ENCODE assay signal across 17 cellular contexts in genomic region chr2:43874776-43875451, GRCh38. TPM values are rescaled to one million over a fixed set of nuclear protein-coding genes. Genes with fewer than 3 reads are reported as not detected.
DNase-seq lines count a peak whose midpoint lies in the region; ATAC-seq, FAIRE-seq and TF ChIP-seq lines count a peak whose summit lies in the region.
"Had no signal": no experiment of that assay in that cellular context is flagged by ENCODE, and none has a peak within 500 bp of the region (broad histone marks: within the 10 kb centered on the region; RNA-seq: fewer than 3 reads in every experiment).

No MANE protein-coding gene starts in this region.

- BruUV-seq in HCT116 (replicated peaks; lab: Mats Ljungman, UMichigan), result no TSS peak
- no TSS peak for BruUV-seq in K562 (replicated peaks; lab: Mats Ljungman, UMichigan)

- TF ChIP-seq EP300 in K562 (IDR thresholded peaks at IDR 0.05; ENCODE audit: low read length), result no peak

- no peak overlapping the region for H3K4me3 Mint-ChIP-seq in activated CD4-positive, alpha-beta T cell treated with anti-CD3 and anti-CD28 coated beads, Interleukin-2, amount 10 ng/mL, durations not matched to agents 24 days and 14 days
- no peak overlapping the region for H3K4me3 Mint-ChIP-seq in osteocyte (ENCODE audit: unreplicated experiment)
- H3K4me3 Mint-ChIP-seq: IgD-negative memory B cell had no signal

- peak; percentile 53 for DNase-seq in activated CD4-positive, alpha-beta T cell treated with anti-CD3 and anti-CD28 coated beads, Interleukin-2, amount 10 ng/mL, durations not matched to agents 24 days and 14 days
- DNase-seq in activated CD4-positive, alpha-beta T cell treated with anti-CD3 and anti-CD28 coated beads for 48 hours, result no peak
- DNase-seq in HCT116 (ENCODE audit: low read depth, low spot score), result no peak
- DNase-seq in K562 (ENCODE audit: extremely low read depth in 1 of 4, low spot score in 3 of 4), result peak in 1 of 4 experiments; percentile 10
- peak; percentile 79 for DNase-seq in osteocyte (ENCODE audit: extremely low spot score, unreplicated experiment)
- DNase-seq in left lung, result no peak
- no peak for DNase-seq in aorta
- DNase-seq: AML-193, DMS53, GF-D8 had no signal

- 0 out of 4 replicates have a peak, but pooled peaks cover 0 to 6% of the 10 kb centered on the region in 2 experiments for H3K4me1 ChIP-seq in HCT116 (ENCODE audit: control insufficient read depth in 1 of 2, insufficient read depth in 2 of 2, low read length in 2 of 2)
- H3K4me1 ChIP-seq in K562 (replicated peaks in 1 of 2; ENCODE audit: control insufficient read depth in 2 of 2, insufficient read depth in 2 of 2, low read length in 2 of 2), result no peaks in the 10 kb centered on the region
- no peaks in the 10 kb centered on the region for H3K4me1 ChIP-seq in left lung
- H3K4me1 ChIP-seq in aorta (ENCODE audit: control insufficient read depth in 1 of 2, insufficient read depth in 2 of 2, low read length in 2 of 2), result no peaks in the 10 kb centered on the region
- H3K4me1 ChIP-seq: BLaER1 had no signal

- H3K27me3 ChIP-seq in HCT116 (ENCODE audit: insufficient read depth, low read length) (peaks cover 31% of the 10 kb centered on the region), K562 (ENCODE audit: control insufficient read depth in 2 of 2, insufficient read depth in 2 of 2, low read length in 2 of 2) (peaks cover 25 to 56% of the 10 kb centered on the region in 2 experiments; a peak in 4 of 5 replicates), left lung (peaks cover 0 to 4% of the 10 kb centered on the region in 2 donors), aorta (ENCODE audit: control insufficient read depth in 1 of 2, insufficient read depth in 2 of 2, low read length in 1 of 2) (no peaks in the 10 kb centered on the region)
- H3K27me3 ChIP-seq: BLaER1 had no signal

- no peak for FAIRE-seq in K562 (lab: Jason Lieb, UNC)
- FAIRE-seq: GM19239, H54 had no signal

- no peaks in the 10 kb centered on the region for H3K9me3 ChIP-seq in HCT116 (ENCODE audit: control insufficient read depth in 1 of 2, insufficient read depth in 1 of 2, low read depth in 1 of 2, low read length in 2 of 2)
- H3K9me3 ChIP-seq in K562 (replicated peaks; ENCODE audit: control insufficient read depth, insufficient read depth, low read depth, low read length), result no peaks in the 10 kb centered on the region
- H3K9me3 ChIP-seq in left lung, result no peaks in the 10 kb centered on the region
- no peaks in the 10 kb centered on the region for H3K9me3 ChIP-seq in aorta (ENCODE audit: control insufficient read depth, low read length)
- H3K9me3 ChIP-seq: BLaER1 had no signal

- in situ Hi-C loops in K562 (cut with MboI), result loop anchor here (5.0 kb wide), 1 partner anchor 273 kb away; no protein-coding TSS in a partner anchor

- H3K79me2 ChIP-seq in HCT116 (ENCODE audit: insufficient read depth, low read length) (no peaks in the 10 kb centered on the region), K562 (ENCODE audit: control insufficient read depth, insufficient read depth, low read length) (no peaks in the 10 kb centered on the region)

- H3K4me3 ChIP-seq in HCT116 (replicated peaks in 1 of 2; ENCODE audit: low read depth in 1 of 2, low read length in 2 of 2) (no peak overlapping the region), K562 (no peak overlapping the region), left lung (no peak overlapping the region), aorta (ENCODE audit: low read length in 2 of 2) (no peak overlapping the region)
- H3K4me3 ChIP-seq: BLaER1 had no signal

- H3K4me2 ChIP-seq in HCT116 (ENCODE audit: low read length) (no peak overlapping the region), K562 (ENCODE audit: insufficient read depth, low read length) (no peak overlapping the region)
- H3K4me2 ChIP-seq: BLaER1 had no signal

- no peaks in the 10 kb centered on the region for H3K9me1 ChIP-seq in K562 (ENCODE audit: control insufficient read depth, insufficient read depth, low read length)

- H3K4me1 Mint-ChIP-seq in activated CD4-positive, alpha-beta T cell treated with anti-CD3 and anti-CD28 coated beads, Interleukin-2, amount 10 ng/mL, durations not matched to agents 24 days and 14 days, result peaks cover 2% of the 10 kb centered on the region
- H3K4me1 Mint-ChIP-seq in osteocyte (ENCODE audit: unreplicated experiment), result no peaks in the 10 kb centered on the region

- H3K27ac ChIP-seq in HCT116 (ENCODE audit: low read depth, low read length) (no peak overlapping the region), K562 (ENCODE audit: extremely low read depth, low read depth, low read length) (no peak overlapping the region), left lung (no peak overlapping the region), aorta (ENCODE audit: low read depth in 1 of 2, low read length in 2 of 2) (no peak overlapping the region)
- H3K27ac ChIP-seq: 22Rv1, BLaER1 had no signal

- H2AFZ ChIP-seq in HCT116 (ENCODE audit: low read depth, low read length, poor library complexity, severe bottlenecking), result no peak overlapping the region
- no peak overlapping the region for H2AFZ ChIP-seq in K562 (ENCODE audit: low read depth, low read length)

- no peak overlapping the region for H3K27ac Mint-ChIP-seq in activated CD4-positive, alpha-beta T cell treated with anti-CD3 and anti-CD28 coated beads, Interleukin-2, amount 10 ng/mL, durations not matched to agents 24 days and 14 days
- H3K27ac Mint-ChIP-seq in osteocyte (ENCODE audit: unreplicated experiment), result no peak overlapping the region
- H3K27ac Mint-ChIP-seq: IgD-negative memory B cell had no signal

- no peak for TF ChIP-seq CTCF in HCT116 (IDR thresholded peaks at IDR 0.05 in 2 of 3, conservative IDR thresholded peaks at IDR 0.05 in 1 of 3; ENCODE audit: borderline replicate concordance in 1 of 3, insufficient read depth in 1 of 3, low read depth in 2 of 3, low read length in 2 of 3)
- TF ChIP-seq CTCF in K562 (IDR thresholded peaks at IDR 0.05 in 2 of 3, conservative IDR thresholded peaks at IDR 0.05 in 1 of 3; ENCODE audit: insufficient read depth in 2 of 3, low read depth in 1 of 3, low read length in 3 of 3), result no peak
- no peak for TF ChIP-seq CTCF in osteocyte (IDR thresholded peaks at IDR 0.05)
- no peak for TF ChIP-seq CTCF in left lung (IDR thresholded peaks at IDR 0.05)

- TF ChIP-seq POLR2A in HCT116 (IDR thresholded peaks at IDR 0.05; ENCODE audit: borderline replicate concordance, extremely low read depth, insufficient read depth, insufficient read length) (no peak), K562 (conservative IDR thresholded peaks at IDR 0.05) (no peak)

- intact Hi-C loops in activated CD4-positive, alpha-beta T cell treated with anti-CD3 and anti-CD28 coated beads, Interleukin-2, amount 10 ng/mL, durations not matched to agents 24 days and 14 days (cut with micrococcal nuclease), result loop anchor here (10.0 kb wide), 1 partner anchor 260 kb away; no protein-coding TSS in a partner anchor
- intact Hi-C loops in HCT116 (cut with micrococcal nuclease), result loop anchor here (5.0 to 10.0 kb wide), 5 partner anchors 260 to 1620 kb away; no protein-coding TSS in a partner anchor
- intact Hi-C loops in K562 (cut with micrococcal nuclease), result loop anchor here (5.0 to 10.0 kb wide), 4 partner anchors 73 to 1082 kb away; no protein-coding TSS in a partner anchor
- intact Hi-C loops in left lung (cut with DNase I), result no loop called here
- intact Hi-C loops in aorta (cut with DNase I), result loop anchor here in 1 of 2 donors (5.0 kb wide), 1 partner anchor 263 kb away; no protein-coding TSS in a partner anchor

- POLR2A ChIA-PET in HCT116 (lab: Charles Lee), result no interaction called here
- POLR2A ChIA-PET in K562 (lab: Yijun Ruan, JAX), result interaction anchor here (1.0 kb wide), 1 partner anchor 33 kb away, joined by 4 read pairs; no protein-coding TSS in a partner anchor

- H3K27me3 Mint-ChIP-seq in activated CD4-positive, alpha-beta T cell treated with anti-CD3 and anti-CD28 coated beads, Interleukin-2, amount 10 ng/mL, durations not matched to agents 24 days and 14 days, result peaks cover 3% of the 10 kb centered on the region
- H3K27me3 Mint-ChIP-seq in osteocyte (ENCODE audit: unreplicated experiment), result peaks cover 50% of the 10 kb centered on the region

- no peaks in the 10 kb centered on the region for H3K36me3 ChIP-seq in HCT116 (ENCODE audit: control insufficient read depth in 1 of 2, insufficient read depth in 2 of 2, low read length in 2 of 2)
- no peaks in the 10 kb centered on the region for H3K36me3 ChIP-seq in K562 (ENCODE audit: control insufficient read depth, insufficient read depth, low read length)
- H3K36me3 ChIP-seq in left lung, result no peaks in the 10 kb centered on the region
- no peaks in the 10 kb centered on the region for H3K36me3 ChIP-seq in aorta (ENCODE audit: control insufficient read depth in 1 of 2, insufficient read depth in 2 of 2, low read length in 1 of 2)
- H3K36me3 ChIP-seq: BLaER1 had no signal

- TF ChIP-seq RAD21 in HCT116 (IDR thresholded peaks at IDR 0.05; ENCODE audit: low read depth), result no peak
- TF ChIP-seq RAD21 in K562 (CRISPR knock-in tag; conservative IDR thresholded peaks at IDR 0.05 in 1 of 2, IDR thresholded peaks at IDR 0.05 in 1 of 2), result no peak

- H4K20me1 ChIP-seq in HCT116 (ENCODE audit: insufficient read depth) (no peaks in the 10 kb centered on the region), K562 (replicated peaks; ENCODE audit: control insufficient read depth, insufficient read depth, low read length) (peaks cover 4% of the 10 kb centered on the region; the same call in 1 of the 2 replicates)
- H4K20me1 ChIP-seq: BLaER1 had no signal

- RAD21 ChIA-PET in HCT116 (lab: Charles Lee; ENCODE audit: low non-redundant PET in 1 of 2, low total read pairs in 2 of 2, uncharacterized antibody in 2 of 2, unreplicated experiment in 2 of 2), result no interaction called here

- no peaks in the 10 kb centered on the region for H3K9me2 ChIP-seq in HCT116 (ENCODE audit: insufficient read depth)

- H3K36me3 Mint-ChIP-seq in activated CD4-positive, alpha-beta T cell treated with anti-CD3 and anti-CD28 coated beads, Interleukin-2, amount 10 ng/mL, durations not matched to agents 24 days and 14 days (ENCODE audit: low read depth), result no peaks in the 10 kb centered on the region
- H3K36me3 Mint-ChIP-seq in osteocyte (ENCODE audit: unreplicated experiment), result no peaks in the 10 kb centered on the region

- ATAC-seq in HCT116 (peak; percentile 35; the same call in 1 of the 2 replicates), K562 (peak; percentile 9; the same call in 1 of the 3 replicates), GM18502 (IDR thresholded peaks at IDR 0.05; ENCODE audit: poor library complexity, unreplicated experiment) (no peak), left lung (no peak), aorta (ENCODE audit: low FRiP score) (no peak)

- no peaks in the 10 kb centered on the region for H3K9me3 Mint-ChIP-seq in activated CD4-positive, alpha-beta T cell treated with anti-CD3 and anti-CD28 coated beads, Interleukin-2, amount 10 ng/mL, durations not matched to agents 24 days and 14 days
- H3K9me3 Mint-ChIP-seq in osteocyte (ENCODE audit: unreplicated experiment), result no peaks in the 10 kb centered on the region
- H3K9me3 Mint-ChIP-seq: IgD-negative memory B cell had no signal

- CTCF ChIA-PET in HCT116 (lab: Charles Lee) (interaction anchor here (0.5 kb wide), 1 partner anchor 648 kb away, joined by 3 read pairs; no protein-coding TSS in a partner anchor), K562 (lab: Yijun Ruan, JAX; ENCODE audit: low intra/inter-chr PET ratio) (interaction anchor here (0.7 kb wide), 1 partner anchor 1057 kb away, joined by 3 read pairs; no protein-coding TSS in a partner anchor)

- H3K9ac ChIP-seq in HCT116 (ENCODE audit: low read length) (no peak overlapping the region), K562 (ENCODE audit: insufficient read depth in 1 of 2, low read depth in 2 of 2, low read length in 2 of 2) (no peak overlapping the region)
- H3K9ac ChIP-seq: BLaER1 had no signal

- 6% methylated on average over 10 of the region's 11 CpGs for WGBS in K562 (ENCODE audit: insufficient coverage, low coverage, missing lambda C conversion rate)
- WGBS in aorta, 2 donors, result 85 to 88% methylated on average over 10 to 11 of the region's 11 CpGs

RNA-seq across cellular contexts. Expression of gene ABCG8, which starts 36.1 kb away (rescaled TPM):
- not detected in 2 replicates for total RNA-seq in activated CD4-positive, alpha-beta T cell treated with anti-CD3 and anti-CD28 coated beads, Interleukin-2, amount 10 ng/mL, durations not matched to agents 24 days and 14 days
- total RNA-seq in HCT116 (2021; ENCODE audit: unreplicated experiment) (0.05 TPM), K562 (2014; rRNA removed) (not detected in 2 replicates), K562 (2014; rRNA removed; fragmentation: Illumina TruSeq; extraction: Trizol) (not detected in 2 replicates), K562 (2015; rRNA removed; fragmentation: Illumina TruSeq; extraction: Trizol) (not detected in 2 replicates), K562 (2021) (not detected in 2 replicates), osteocyte (not detected in 2 replicates), left lung (not detected), aorta (not detected)
- polyA plus RNA-seq in HCT116 (2012), result 0.01 TPM in 1 of 2 replicates, not detected in the other
- total RNA-seq in K562 (2011; cell fraction: chromatin; rRNA removed; ENCODE audit: low replicate concordance), result not detected in 2 replicates
- not detected in 2 replicates for total RNA-seq in K562 (2011; cell fraction: nucleolus; rRNA removed)
- not detected in 2 replicates for total RNA-seq in K562 (2011; cell fraction: nucleoplasm; rRNA removed)
- polyA plus RNA-seq in K562 (2011; rRNA removed) (not detected in 2 replicates), K562 (2014; fragmentation: Illumina TruSeq; extraction: Trizol) (not detected in 2 replicates), K562 (2014; fragmentation: Nextera tagmentation; extraction: Ambion mirVana) (not detected), K562 (2014; rRNA removed) (not detected in 2 replicates), aorta (1 to 10 TPM in 1 of 2 donors, not detected in 1; 1.9 TPM)
- polyA plus RNA-seq in K562 (2011; cell fraction: cytosol; rRNA removed), result not detected in 2 replicates
- polyA plus RNA-seq in K562 (2011; cell fraction: nucleus; rRNA removed), result not detected in 2 replicates
- polyA plus RNA-seq in K562 (2012), result 0.01 TPM in 1 of 2 replicates, not detected in the other
- polyA minus RNA-seq in K562 (2011; rRNA and poly(A)+ RNA removed), result not detected in 2 replicates
- not detected in 2 replicates for polyA minus RNA-seq in K562 (2011; cell fraction: cytosol; rRNA and poly(A)+ RNA removed)
- not detected in 2 replicates for polyA minus RNA-seq in K562 (2011; cell fraction: nucleus; rRNA and poly(A)+ RNA removed)
- total RNA-seq: HT-29 had no signal
- polyA plus RNA-seq: IgD-negative memory B cell had no signal

RNA-seq across cellular contexts. Expression of gene ABCG5, which starts 36.3 kb away (rescaled TPM):
- not detected in 2 replicates for total RNA-seq in activated CD4-positive, alpha-beta T cell treated with anti-CD3 and anti-CD28 coated beads, Interleukin-2, amount 10 ng/mL, durations not matched to agents 24 days and 14 days
- total RNA-seq in HCT116 (2021; ENCODE audit: unreplicated experiment) (not detected), K562 (2014; rRNA removed) (not detected in 2 replicates), K562 (2014; rRNA removed; fragmentation: Illumina TruSeq; extraction: Trizol) (not detected in 2 replicates), K562 (2015; rRNA removed; fragmentation: Illumina TruSeq; extraction: Trizol) (not detected in 2 replicates), K562 (2021) (not detected in 2 replicates), osteocyte (not detected in 2 replicates), left lung (not detected), aorta (not detected)
- not detected in 2 replicates for polyA plus RNA-seq in HCT116 (2012)
- total RNA-seq in K562 (2011; cell fraction: chromatin; rRNA removed; ENCODE audit: low replicate concordance), result not detected in 2 replicates
- total RNA-seq in K562 (2011; cell fraction: nucleolus; rRNA removed), result not detected in 2 replicates
- not detected in 2 replicates for total RNA-seq in K562 (2011; cell fraction: nucleoplasm; rRNA removed)
- polyA plus RNA-seq in K562 (2011; rRNA removed) (not detected in 2 replicates), K562 (2014; fragmentation: Illumina TruSeq; extraction: Trizol) (not detected in 2 replicates), K562 (2014; fragmentation: Nextera tagmentation; extraction: Ambion mirVana) (under 1 TPM; 0.01 TPM), K562 (2014; rRNA removed) (not detected in 2 replicates), aorta (1 to 10 TPM in 1 of 2 donors, not detected in 1; 8.8 TPM)
- polyA plus RNA-seq in K562 (2011; cell fraction: cytosol; rRNA removed), result not detected in 2 replicates
- not detected in 2 replicates for polyA plus RNA-seq in K562 (2011; cell fraction: nucleus; rRNA removed)
- 0.03 and 0.05 TPM in 2 replicates for polyA plus RNA-seq in K562 (2012)
- polyA minus RNA-seq in K562 (2011; rRNA and poly(A)+ RNA removed), result not detected in 2 replicates
- not detected in 2 replicates for polyA minus RNA-seq in K562 (2011; cell fraction: cytosol; rRNA and poly(A)+ RNA removed)
- polyA minus RNA-seq in K562 (2011; cell fraction: nucleus; rRNA and poly(A)+ RNA removed), result not detected in 2 replicates
- total RNA-seq: HT-29 had no signal
- polyA plus RNA-seq: IgD-negative memory B cell had no signal

Comparison
In these comparisons a context has a peak if more than half of its experiments do, and no peak if none do; other contexts are left out.
1. DNase-seq: peak in activated CD4-positive, alpha-beta T cell treated with anti-CD3 and anti-CD28 coated beads, Interleukin-2, amount 10 ng/mL, durations not matched to agents 24 days and 14 days (single experiment) and osteocyte (single experiment); none in activated CD4-positive, alpha-beta T cell treated with anti-CD3 and anti-CD28 coated beads for 48 hours (single experiment), HCT116 (single experiment), left lung (0 of 2) and aorta (0 of 2).
2. ATAC-seq: peak in HCT116 (single experiment) and K562 (single experiment); none in GM18502 (single experiment), left lung (single experiment) and aorta (single experiment).
3. intact Hi-C loops: an anchor here in activated CD4-positive, alpha-beta T cell treated with anti-CD3 and anti-CD28 coated beads, Interleukin-2, amount 10 ng/mL, durations not matched to agents 24 days and 14 days (10.0 kb wide), HCT116 (5.0 to 10.0 kb wide) and K562 (5.0 to 10.0 kb wide); none called in left lung.